Comparison of ENCODE assay signal across 8 cellular contexts in the genomic region with DNA sequence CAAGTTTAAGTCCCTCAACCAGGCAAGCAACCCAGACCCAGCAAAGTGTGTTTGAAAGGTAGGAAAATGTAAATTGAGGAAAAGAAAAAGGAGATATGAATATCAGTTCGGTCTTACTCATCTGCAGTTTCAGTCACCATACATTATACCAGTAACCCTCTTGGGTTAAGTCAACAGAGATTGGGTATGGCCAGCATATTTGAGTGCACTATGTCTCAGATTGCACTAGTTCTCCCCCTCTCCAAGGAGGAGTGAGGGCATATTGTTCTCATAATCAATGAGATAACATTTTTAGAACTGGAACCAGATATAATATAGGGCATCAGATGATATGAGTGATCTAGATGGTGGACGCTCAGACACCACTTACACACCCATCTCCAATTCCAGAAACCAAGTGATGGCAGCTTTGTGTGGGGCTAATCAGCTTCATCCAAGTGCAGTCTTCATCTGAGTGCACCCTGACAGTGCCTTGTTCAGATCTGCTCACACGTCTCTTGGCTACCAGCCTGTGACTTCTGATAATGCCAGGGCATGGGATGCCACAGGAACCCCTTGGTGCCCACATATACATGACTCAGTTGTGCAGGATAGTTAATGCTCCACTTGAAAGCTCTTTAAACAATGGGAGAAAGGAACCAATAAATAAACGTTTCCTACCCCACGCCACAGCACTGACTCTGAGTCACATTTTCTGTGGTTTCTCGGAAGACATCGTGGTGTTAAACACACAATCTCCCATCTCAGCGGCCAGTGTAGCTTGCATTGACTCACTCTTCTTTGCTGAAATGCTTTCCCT.
DNase-seq lines count a peak whose midpoint lies in the region; ATAC-seq, FAIRE-seq and TF ChIP-seq lines count a peak whose summit lies in the region.

No MANE protein-coding gene starts in this region.

- H3K4me3 ChIP-seq in HepG2 (replicated peaks in 1 of 3; ENCODE audit: insufficient read depth in 1 of 3, low read depth in 2 of 3, low read length in 3 of 3), result no peak overlapping the region

- no peak overlapping the region for H3K9ac ChIP-seq in HepG2 (ENCODE audit: insufficient read depth, low read depth, low read length)

- CTCF ChIA-PET in GM10248 (lab: Yijun Ruan, JAX), result no interaction called here
- CTCF ChIA-PET in HEK293T (lab: Yijun Ruan, JAX), result no interaction called here
- CTCF ChIA-PET in HepG2 (lab: Yijun Ruan, JAX; ENCODE audit: low intra/inter-chr PET ratio, low total read pairs), result no interaction called here

- H3K27me3 ChIP-seq in HepG2 (ENCODE audit: control insufficient read depth in 1 of 2, insufficient read depth in 2 of 2, low read length in 2 of 2), result peaks cover 0 to 25% of the 10 kb centered on the region in 2 experiments; a peak in 2 of 5 replicates

- in situ Hi-C loops in HepG2 (cut with HindIII; ENCODE audit: extremely low pct_ligation_motif_present, low pct_unique_long_range_greater_than_20kb), result no loop called here

- H3K27ac ChIP-seq in HepG2 (ENCODE audit: extremely low read length, insufficient read depth, low read length), result no peak overlapping the region

- TF ChIP-seq EP300 in HepG2 (IDR thresholded peaks at IDR 0.05; ENCODE audit: low read depth in 2 of 2, low read length in 2 of 2) (no peak), HepG2 (CRISPR knock-in tag; IDR thresholded peaks at IDR 0.05; ENCODE audit: borderline replicate concordance) (no peak)

- H2AFZ ChIP-seq in HepG2 (ENCODE audit: low read length), result no peak overlapping the region

- no peaks in the 10 kb centered on the region for H4K20me1 ChIP-seq in HepG2 (ENCODE audit: insufficient read depth, low read length)

- H3K36me3 Mint-ChIP-seq in activated T-helper 17 cell treated with anti-CD3 and anti-CD28 coated beads, Interleukin-2, amount 50 U/mL, for 72 hours (ENCODE audit: low read depth), result no peaks in the 10 kb centered on the region

- no peak for FAIRE-seq in HepG2 (lab: Jason Lieb, UNC)

- no peak for TF ChIP-seq POLR2A in HepG2 (IDR thresholded peaks at IDR 0.05; ENCODE audit: insufficient read depth in 1 of 2, low read depth in 2 of 2, low read length in 2 of 2)

- no peaks in the 10 kb centered on the region for H3K36me3 ChIP-seq in HepG2 (replicated peaks in 1 of 2; ENCODE audit: control insufficient read depth in 1 of 2, insufficient read depth in 2 of 2, low read length in 2 of 2)

- TF ChIP-seq RAD21 in HepG2 (CRISPR knock-in tag; IDR thresholded peaks at IDR 0.05), result no peak

- no peak overlapping the region for H3K4me3 Mint-ChIP-seq in activated T-helper 17 cell treated with anti-CD3 and anti-CD28 coated beads, Interleukin-2, amount 50 U/mL, for 72 hours

- no peak overlapping the region for H3K27ac Mint-ChIP-seq in activated T-helper 17 cell treated with anti-CD3 and anti-CD28 coated beads, Interleukin-2, amount 50 U/mL, for 72 hours

- no TSS peak for BruUV-seq in HepG2 (replicated peaks; lab: Mats Ljungman, UMichigan)

- TF ChIP-seq CTCF in GM10248 (IDR thresholded peaks at IDR 0.05; ENCODE audit: control extremely low read depth, extremely low read depth, low read depth, missing control alignments) (no peak), HepG2 (CRISPR knock-in tag; IDR thresholded peaks at IDR 0.05) (no peak)

- POLR2A ChIA-PET in GM10248 (lab: Yijun Ruan, JAX), result no interaction called here
- POLR2A ChIA-PET in HEK293T (lab: Yijun Ruan, JAX), result no interaction called here
- POLR2A ChIA-PET in HepG2 (lab: Yijun Ruan, JAX), result no interaction called here

- DNase-seq in stimulated activated CD4-positive, alpha-beta T cell treated with anti-CD3 and anti-CD28 coated beads, Interleukin-15, amount 100 ng/mL, for 24 hours, result peak; percentile 38
- DNase-seq in stimulated activated CD4-positive, alpha-beta T cell treated with anti-CD3 and anti-CD28 coated beads, Interleukin-4, amount 100 ng/mL, for 1 hour, result no peak
- DNase-seq in hepatic stellate cell (ENCODE audit: low spot score) (peak; percentile 63), GM10248 (ENCODE audit: extremely low spot score) (no peak), Right ventricle myocardium inferior (ENCODE audit: missing footprints) (no peak), HEK293T (ENCODE audit: extremely low spot score) (no peak), HepG2 (ENCODE audit: low spot score) (no peak)

- H3K4me1 ChIP-seq in HepG2 (ENCODE audit: insufficient read depth, low read length), result no peaks in the 10 kb centered on the region

- H3K9me3 Mint-ChIP-seq in activated T-helper 17 cell treated with anti-CD3 and anti-CD28 coated beads, Interleukin-2, amount 50 U/mL, for 72 hours, result no peaks in the 10 kb centered on the region

- no peaks in the 10 kb centered on the region for H3K9me3 ChIP-seq in HepG2 (ENCODE audit: low read length)

- intact Hi-C loops in Right ventricle myocardium inferior (cut with DNase I) (no loop called here), HepG2 (cut with micrococcal nuclease; ENCODE audit: unreplicated experiment) (no loop called here)

- WGBS in HepG2 (ENCODE audit: low lambda C conversion rate), result 10% methylated on average over 8 of the region's 8 CpGs

- peak; percentile 94 for ATAC-seq in activated T-helper 17 cell treated with anti-CD3 and anti-CD28 coated beads, Interleukin-2, amount 50 U/mL, for 72 hours (replicated peaks)
- ATAC-seq in Right ventricle myocardium inferior (no peak), HepG2 (no peak)

- no peaks in the 10 kb centered on the region for H3K79me2 ChIP-seq in HepG2 (ENCODE audit: insufficient read depth, low read length)

- peaks cover 4% of the 10 kb centered on the region for H3K4me1 Mint-ChIP-seq in activated T-helper 17 cell treated with anti-CD3 and anti-CD28 coated beads, Interleukin-2, amount 50 U/mL, for 72 hours

- H3K27me3 Mint-ChIP-seq in activated T-helper 17 cell treated with anti-CD3 and anti-CD28 coated beads, Interleukin-2, amount 50 U/mL, for 72 hours, result peaks cover 33% of the 10 kb centered on the region

- H3K4me2 ChIP-seq in HepG2 (ENCODE audit: low read depth, low read length), result no peak overlapping the region

TF ChIP-seq in HEK293T, 16 proteins besides CTCF, POLR2A, EP300 and RAD21:
- TF ChIP-seq NFRKB (IDR thresholded peaks at IDR 0.05) (no peak), L3MBTL2 (conservative IDR thresholded peaks at IDR 0.05) (no peak), BHLHE40 (IDR thresholded peaks at IDR 0.05; ENCODE audit: borderline replicate concordance) (no peak), SUZ12 (IDR thresholded peaks at IDR 0.05) (no peak), ELF4 (IDR thresholded peaks at IDR 0.05) (no peak), FOXM1 (IDR thresholded peaks at IDR 0.05; ENCODE audit: borderline replicate concordance) (no peak), SP1 (IDR thresholded peaks at IDR 0.05) (no peak), FOXA1 (IDR thresholded peaks at IDR 0.05) (no peak), HDGF (IDR thresholded peaks at IDR 0.05; ENCODE audit: borderline replicate concordance) (no peak), TARDBP (IDR thresholded peaks at IDR 0.05) (no peak), LEF1 (IDR thresholded peaks at IDR 0.05; ENCODE audit: borderline replicate concordance) (no peak)
- TF ChIP-seq, protein P1, sequence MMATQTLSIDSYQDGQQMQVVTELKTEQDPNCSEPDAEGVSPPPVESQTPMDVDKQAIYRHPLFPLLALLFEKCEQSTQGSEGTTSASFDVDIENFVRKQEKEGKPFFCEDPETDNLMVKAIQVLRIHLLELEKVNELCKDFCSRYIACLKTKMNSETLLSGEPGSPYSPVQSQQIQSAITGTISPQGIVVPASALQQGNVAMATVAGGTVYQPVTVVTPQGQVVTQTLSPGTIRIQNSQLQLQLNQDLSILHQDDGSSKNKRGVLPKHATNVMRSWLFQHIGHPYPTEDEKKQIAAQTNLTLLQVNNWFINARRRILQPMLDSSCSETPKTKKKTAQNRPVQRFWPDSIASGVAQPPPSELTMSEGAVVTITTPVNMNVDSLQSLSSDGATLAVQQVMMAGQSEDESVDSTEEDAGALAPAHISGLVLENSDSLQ (IDR thresholded peaks at IDR 0.05), result no peak

TF ChIP-seq in HepG2, 621 proteins besides CTCF, POLR2A, EP300 and RAD21 (continues in another document):
- TF ChIP-seq, protein P2, sequence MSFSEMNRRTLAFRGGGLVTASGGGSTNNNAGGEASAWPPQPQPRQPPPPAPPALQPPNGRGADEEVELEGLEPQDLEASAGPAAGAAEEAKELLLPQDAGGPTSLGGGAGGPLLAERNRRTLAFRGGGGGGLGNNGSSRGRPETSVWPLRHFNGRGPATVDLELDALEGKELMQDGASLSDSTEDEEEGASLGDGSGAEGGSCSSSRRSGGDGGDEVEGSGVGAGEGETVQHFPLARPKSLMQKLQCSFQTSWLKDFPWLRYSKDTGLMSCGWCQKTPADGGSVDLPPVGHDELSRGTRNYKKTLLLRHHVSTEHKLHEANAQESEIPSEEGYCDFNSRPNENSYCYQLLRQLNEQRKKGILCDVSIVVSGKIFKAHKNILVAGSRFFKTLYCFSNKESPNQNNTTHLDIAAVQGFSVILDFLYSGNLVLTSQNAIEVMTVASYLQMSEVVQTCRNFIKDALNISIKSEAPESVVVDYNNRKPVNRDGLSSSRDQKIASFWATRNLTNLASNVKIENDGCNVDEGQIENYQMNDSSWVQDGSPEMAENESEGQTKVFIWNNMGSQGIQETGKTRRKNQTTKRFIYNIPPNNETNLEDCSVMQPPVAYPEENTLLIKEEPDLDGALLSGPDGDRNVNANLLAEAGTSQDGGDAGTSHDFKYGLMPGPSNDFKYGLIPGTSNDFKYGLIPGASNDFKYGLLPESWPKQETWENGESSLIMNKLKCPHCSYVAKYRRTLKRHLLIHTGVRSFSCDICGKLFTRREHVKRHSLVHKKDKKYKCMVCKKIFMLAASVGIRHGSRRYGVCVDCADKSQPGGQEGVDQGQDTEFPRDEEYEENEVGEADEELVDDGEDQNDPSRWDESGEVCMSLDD (CRISPR knock-in tag; IDR thresholded peaks at IDR 0.05; ENCODE audit: borderline replicate concordance), result no peak
- TF ChIP-seq ZNF143 (CRISPR knock-in tag; IDR thresholded peaks at IDR 0.05) (no peak), ZNF747 (CRISPR knock-in tag; IDR thresholded peaks at IDR 0.05; ENCODE audit: borderline replicate concordance) (no peak), ZNF230 (CRISPR knock-in tag; IDR thresholded peaks at IDR 0.05) (no peak), NCOA2 (CRISPR knock-in tag; IDR thresholded peaks at IDR 0.05) (no peak)
- TF ChIP-seq, protein P3, sequence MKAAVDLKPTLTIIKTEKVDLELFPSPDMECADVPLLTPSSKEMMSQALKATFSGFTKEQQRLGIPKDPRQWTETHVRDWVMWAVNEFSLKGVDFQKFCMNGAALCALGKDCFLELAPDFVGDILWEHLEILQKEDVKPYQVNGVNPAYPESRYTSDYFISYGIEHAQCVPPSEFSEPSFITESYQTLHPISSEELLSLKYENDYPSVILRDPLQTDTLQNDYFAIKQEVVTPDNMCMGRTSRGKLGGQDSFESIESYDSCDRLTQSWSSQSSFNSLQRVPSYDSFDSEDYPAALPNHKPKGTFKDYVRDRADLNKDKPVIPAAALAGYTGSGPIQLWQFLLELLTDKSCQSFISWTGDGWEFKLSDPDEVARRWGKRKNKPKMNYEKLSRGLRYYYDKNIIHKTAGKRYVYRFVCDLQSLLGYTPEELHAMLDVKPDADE (CRISPR knock-in tag; IDR thresholded peaks at IDR 0.05), result no peak

Comparison
In these comparisons a context has a peak if more than half of its experiments do, and no peak if none do; other contexts are left out.
1. DNase-seq: peak in stimulated activated CD4-positive, alpha-beta T cell treated with anti-CD3 and anti-CD28 coated beads, Interleukin-15, amount 100 ng/mL, for 24 hours (single experiment) and hepatic stellate cell (single experiment); none in stimulated activated CD4-positive, alpha-beta T cell treated with anti-CD3 and anti-CD28 coated beads, Interleukin-4, amount 100 ng/mL, for 1 hour (single experiment), GM10248 (single experiment), Right ventricle myocardium inferior (single experiment), HEK293T (single experiment) and HepG2 (single experiment).